ENCODE assay signal across 10 cellular contexts in genomic region chr22:44351685-44352377, GRCh38. TPM values are rescaled to one million over a fixed set of nuclear protein-coding genes. Genes with fewer than 3 reads are reported as not detected.
DNase-seq lines count a peak whose midpoint lies in the region; TF ChIP-seq lines count a peak whose summit lies in the region.
"Had no signal": no experiment of that assay in that cellular context is flagged by ENCODE, and none has a peak within 500 bp of the region (broad histone marks: within the 10 kb centered on the region; RNA-seq: fewer than 3 reads in every experiment).

No MANE protein-coding gene starts in this region.

- peaks cover 48% of the 10 kb centered on the region for H3K27me3 ChIP-seq in skeletal muscle satellite cell (ENCODE audit: control insufficient read depth, insufficient read depth, low read length)

- H3K9ac ChIP-seq in skeletal muscle satellite cell (ENCODE audit: low read depth, low read length) = no peak overlapping the region

- H3K9me3 ChIP-seq in skeletal muscle satellite cell (replicated peaks; ENCODE audit: low read length) = no peaks in the 10 kb centered on the region
- H3K9me3 ChIP-seq: lower lobe of right lung had no signal

- no peak for TF ChIP-seq CTCF in epithelial cell of esophagus (IDR thresholded peaks at IDR 0.05; ENCODE audit: insufficient read depth, low read depth, low read length, missing control alignments)

- H3K4me3 ChIP-seq in epithelial cell of esophagus (ENCODE audit: low read length) = no peak overlapping the region
- H3K4me3 ChIP-seq in skeletal muscle satellite cell (ENCODE audit: low read length) = no peak overlapping the region
- H3K4me3 ChIP-seq: lower lobe of right lung had no signal

- H3K36me3 ChIP-seq in skeletal muscle satellite cell (ENCODE audit: insufficient read depth, low read length) = no peaks in the 10 kb centered on the region
- H3K36me3 ChIP-seq: lower lobe of right lung had no signal

- peak; percentile 72 for DNase-seq in activated CD4-positive, alpha-beta T cell treated with anti-CD3 and anti-CD28 coated beads for 48 hours
- DNase-seq in activated CD4-positive, alpha-beta T cell treated with anti-CD3 and anti-CD28 coated beads for 1 hour = no peak
- DNase-seq in RKO (ENCODE audit: low spot score) (peak; percentile 64), epithelial cell of esophagus (ENCODE audit: low read depth) (peak; percentile 88), NCI-H526 (lab: John Stamatoyannopoulos, UW) (no peak), NCI-H1092 treated with DMSO at 0.1 percent for 48 hours (lab: John Stamatoyannopoulos, UW) (no peak), NCI-H1436 (lab: John Stamatoyannopoulos, UW) (no peak)
- DNase-seq: T-cell had no signal

- peak overlapping the region; percentile 73 for H3K4me2 ChIP-seq in skeletal muscle satellite cell (ENCODE audit: low read length)

- peaks cover 16% of the 10 kb centered on the region for H3K4me1 ChIP-seq in skeletal muscle satellite cell (ENCODE audit: control insufficient read depth, insufficient read depth, low read length)
- H3K4me1 ChIP-seq: lower lobe of right lung had no signal

RNA-seq across cellular contexts. Expression of gene SHISAL1, which starts 39.1 kb away (rescaled TPM):
- 0.76 and 0.87 TPM in 2 replicates for total RNA-seq in skeletal muscle satellite cell (2012; rRNA removed)

Comparison
In these comparisons a context has a peak if more than half of its experiments do, and no peak if none do; other contexts are left out.
1. DNase-seq: peak in activated CD4-positive, alpha-beta T cell treated with anti-CD3 and anti-CD28 coated beads for 48 hours (single experiment), RKO (single experiment) and epithelial cell of esophagus (single experiment); none in activated CD4-positive, alpha-beta T cell treated with anti-CD3 and anti-CD28 coated beads for 1 hour (single experiment), NCI-H526 (0 of 2), NCI-H1092 treated with DMSO at 0.1 percent for 48 hours (single experiment) and NCI-H1436 (single experiment).